ENCODE assay signal across 8 cellular contexts in the genomic region with DNA sequence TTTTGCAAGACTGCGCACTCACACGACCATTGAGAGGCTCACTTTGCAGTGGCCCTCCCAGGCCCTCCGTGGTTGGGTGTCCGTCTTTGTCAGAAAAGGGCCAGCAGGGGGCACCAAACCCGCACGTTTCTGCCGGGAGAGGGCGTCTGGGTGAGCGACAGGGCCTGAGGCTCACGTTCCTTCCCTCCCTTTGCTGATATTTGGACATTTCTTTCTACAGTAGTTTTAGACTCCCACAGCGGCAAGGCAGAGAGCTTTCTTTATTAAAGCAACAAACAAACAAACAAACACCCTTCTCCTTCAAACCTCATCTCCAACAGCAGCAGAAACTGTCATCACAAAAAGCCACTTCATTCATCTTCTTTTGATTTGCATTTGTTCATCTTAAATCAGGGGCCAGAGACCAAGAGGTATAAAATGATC.
DNase-seq lines count a peak whose midpoint lies in the region; ATAC-seq and TF ChIP-seq lines count a peak whose summit lies in the region.

No MANE protein-coding gene starts in this region.

- H3K27me3 Mint-ChIP-seq in activated CD4-positive, alpha-beta memory T cell treated with anti-CD3 and anti-CD28 coated beads, Interleukin-2, amount 10 ng/mL, durations not matched to agents 7 days and 5 days = no peaks in the 10 kb centered on the region
- no peaks in the 10 kb centered on the region for H3K27me3 Mint-ChIP-seq in mesothelial cell of epicardium (ENCODE audit: low read depth)

- ATAC-seq in GM19452 (IDR thresholded peaks at IDR 0.05; ENCODE audit: unreplicated experiment) = peak; percentile 97
- ATAC-seq in HG03469 (IDR thresholded peaks at IDR 0.05; ENCODE audit: unreplicated experiment) = peak; percentile 91

- no peak overlapping the region for H3K27ac Mint-ChIP-seq in activated CD4-positive, alpha-beta memory T cell treated with anti-CD3 and anti-CD28 coated beads, Interleukin-2, amount 10 ng/mL, durations not matched to agents 7 days and 5 days
- no peak overlapping the region for H3K27ac Mint-ChIP-seq in mesothelial cell of epicardium

- H3K9me3 Mint-ChIP-seq in activated CD4-positive, alpha-beta memory T cell treated with anti-CD3 and anti-CD28 coated beads, Interleukin-2, amount 10 ng/mL, durations not matched to agents 7 days and 5 days = no peaks in the 10 kb centered on the region
- no peaks in the 10 kb centered on the region for H3K9me3 Mint-ChIP-seq in mesothelial cell of epicardium

- DNase-seq in COLO668 (lab: John Stamatoyannopoulos, UW; ENCODE audit: unreplicated experiment) = peak; percentile 93
- peak; percentile 45 for DNase-seq in NCI-H748 treated with DMSO at 0.1 percent for 48 hours (lab: John Stamatoyannopoulos, UW)
- DNase-seq in activated CD4-positive, alpha-beta memory T cell treated with anti-CD3 and anti-CD28 coated beads, Interleukin-2, amount 10 ng/mL, durations not matched to agents 7 days and 5 days = peak; percentile 89
- peak; percentile 78 for DNase-seq in effector CD4-positive, alpha-beta T cell
- DNase-seq in mesothelial cell of epicardium (ENCODE audit: low spot score in 2 of 2, unreplicated experiment in 2 of 2) = peak; percentile 79 to 95
- peak; percentile 53 to 85 for DNase-seq in stimulated activated CD8-positive, alpha-beta memory T cell treated with anti-CD3 and anti-CD28 coated beads, Interleukin-4, amount 100 ng/mL, for 4 hours (ENCODE audit: low read depth in 2 of 2, low spot score in 1 of 2)

- CTCF ChIA-PET in activated CD4-positive, alpha-beta memory T cell treated with anti-CD3 and anti-CD28 coated beads, Interleukin-2, amount 10 ng/mL, durations not matched to agents 7 days and 5 days (lab: Charles Lee) = interaction anchor here (0.8 to 8.3 kb wide), 27 partner anchors 9 to 409 kb away, joined by 3 to 112 read pairs (median 5); a partner anchor contains a TSS

- H3K36me3 Mint-ChIP-seq in activated CD4-positive, alpha-beta memory T cell treated with anti-CD3 and anti-CD28 coated beads, Interleukin-2, amount 10 ng/mL, durations not matched to agents 7 days and 5 days (ENCODE audit: low read depth) = no peaks in the 10 kb centered on the region
- no peaks in the 10 kb centered on the region for H3K36me3 Mint-ChIP-seq in mesothelial cell of epicardium

- H3K4me1 Mint-ChIP-seq in activated CD4-positive, alpha-beta memory T cell treated with anti-CD3 and anti-CD28 coated beads, Interleukin-2, amount 10 ng/mL, durations not matched to agents 7 days and 5 days = peaks cover 27% of the 10 kb centered on the region
- H3K4me1 Mint-ChIP-seq in mesothelial cell of epicardium = peaks cover 26% of the 10 kb centered on the region

- peak; percentile 90 for TF ChIP-seq CTCF in mesothelial cell of epicardium (IDR thresholded peaks at IDR 0.05; ENCODE audit: unreplicated experiment)

- POLR2A ChIA-PET in activated CD4-positive, alpha-beta memory T cell treated with anti-CD3 and anti-CD28 coated beads, Interleukin-2, amount 10 ng/mL, durations not matched to agents 7 days and 5 days (lab: Charles Lee) = no interaction called here

- no peak overlapping the region for H3K4me3 Mint-ChIP-seq in activated CD4-positive, alpha-beta memory T cell treated with anti-CD3 and anti-CD28 coated beads, Interleukin-2, amount 10 ng/mL, durations not matched to agents 7 days and 5 days
- H3K4me3 Mint-ChIP-seq in mesothelial cell of epicardium = no peak overlapping the region

Comparison
In these comparisons a context has a peak if more than half of its experiments do, and no peak if none do; other contexts are left out.
1. Peak in every context shown above with its lines: DNase-seq and ATAC-seq.